ENCODE assay signal across 12 cellular contexts in genomic region chr3:112653881-112654300, GRCh38. TPM values are rescaled to one million over a fixed set of nuclear protein-coding genes. Genes with fewer than 3 reads are reported as not detected.
DNase-seq lines count a peak whose midpoint lies in the region; FAIRE-seq and TF ChIP-seq lines count a peak whose summit lies in the region.
"Had no signal": no experiment of that assay in that cellular context is flagged by ENCODE, and none has a peak within 500 bp of the region (broad histone marks: within the 10 kb centered on the region; RNA-seq: fewer than 3 reads in every experiment).

No MANE protein-coding gene starts in this region.

- H3K36me3 ChIP-seq in GM23248 (ENCODE audit: low read depth) = no peaks in the 10 kb centered on the region
- H3K36me3 ChIP-seq in astrocyte (ENCODE audit: insufficient read depth, low read length) = no peaks in the 10 kb centered on the region
- no peaks in the 10 kb centered on the region for H3K36me3 ChIP-seq in right atrium auricular region
- H3K36me3 ChIP-seq in skeletal muscle tissue (ENCODE audit: control insufficient read depth in 3 of 3, insufficient read depth in 3 of 3, low read length in 3 of 3) = no peaks in the 10 kb centered on the region
- H3K36me3 ChIP-seq: thoracic aorta had no signal

- in situ Hi-C loops in GM23248 (cut with MboI) = no loop called here

- H3K27ac ChIP-seq in GM23248 (peak overlapping the region; percentile 98), astrocyte (ENCODE audit: low read depth, low read length) (peak overlapping the region; percentile 100), right atrium auricular region (peak overlapping the region; percentile 27 to 61), skeletal muscle tissue (ENCODE audit: low read depth, low read length) (peak overlapping the region; percentile 59)

- 1% methylated on average over 5 of the region's 5 CpGs for WGBS in GM23248 (ENCODE audit: low coverage in 1 of 2, low lambda C conversion rate in 2 of 2, missing lambda C conversion rate in 2 of 2), 2 experiments

- peak overlapping the region; percentile 7 for H3K4me3 Mint-ChIP-seq in astrocyte (ENCODE audit: unreplicated experiment)

- FAIRE-seq in astrocyte (lab: Jason Lieb, UNC) = no peak
- FAIRE-seq: GM18507 had no signal

- peaks cover 59% of the 10 kb centered on the region for H3K4me1 Mint-ChIP-seq in astrocyte (ENCODE audit: low read depth, unreplicated experiment)

- no peaks in the 10 kb centered on the region for H3K27me3 ChIP-seq in GM23248 (replicated peaks; ENCODE audit: insufficient read depth)
- H3K27me3 ChIP-seq in astrocyte (ENCODE audit: insufficient read depth, low read length) = no peaks in the 10 kb centered on the region
- no peaks in the 10 kb centered on the region for H3K27me3 ChIP-seq in right atrium auricular region
- H3K27me3 ChIP-seq in skeletal muscle tissue (ENCODE audit: control insufficient read depth in 3 of 3, insufficient read depth in 3 of 3, low read length in 3 of 3) = no peaks in the 10 kb centered on the region

- peaks cover 80% of the 10 kb centered on the region for H3K4me1 ChIP-seq in GM23248 (ENCODE audit: insufficient read depth)
- peaks cover 51% of the 10 kb centered on the region for H3K4me1 ChIP-seq in astrocyte (ENCODE audit: insufficient read depth, low read length)
- H3K4me1 ChIP-seq in right atrium auricular region = peaks cover 0 to 5% of the 10 kb centered on the region in 2 donors
- H3K4me1 ChIP-seq in skeletal muscle tissue (ENCODE audit: control insufficient read depth in 3 of 3, insufficient read depth in 3 of 3, low read length in 3 of 3) = peaks cover 0 to 6% (median 0%) of the 10 kb centered on the region in 3 donors

- H3K79me2 ChIP-seq in GM23248 (ENCODE audit: insufficient read depth) = no peaks in the 10 kb centered on the region
- H3K79me2 ChIP-seq in astrocyte (ENCODE audit: insufficient read depth, low read length) = no peaks in the 10 kb centered on the region

- H3K27ac Mint-ChIP-seq in astrocyte (ENCODE audit: unreplicated experiment) = peak overlapping the region; percentile 99
- H3K27ac Mint-ChIP-seq: activated naive CD4-positive, alpha-beta T cell treated with anti-CD3 and anti-CD28 coated beads, Interleukin-2, amount 50 U/mL, for 72 hours had no signal

- no peaks in the 10 kb centered on the region for H3K27me3 Mint-ChIP-seq in astrocyte (ENCODE audit: low read depth, unreplicated experiment)

- peak; percentile 93 for DNase-seq in GM23248
- DNase-seq in astrocyte (ENCODE audit: low read depth) = peak; percentile 94
- DNase-seq in right atrium auricular region (ENCODE audit: low spot score) = peak; percentile 69
- no peak for DNase-seq in central memory CD4-positive, alpha-beta T cell
- no peak for DNase-seq in NCI-H2227 treated with DMSO at 0.1 percent for 48 hours (lab: John Stamatoyannopoulos, UW)
- no peak for DNase-seq in NCI-H1105 (lab: John Stamatoyannopoulos, UW)
- DNase-seq in stimulated activated CD4-positive, alpha-beta T cell treated with anti-CD3 and anti-CD28 coated beads, Interleukin-4, amount 100 ng/mL, for 24 hours = no peak
- DNase-seq: activated CD4-positive, alpha-beta T cell treated with anti-CD3 and anti-CD28 coated beads for 48 hours had no signal

- H3K9me3 ChIP-seq in GM23248 (ENCODE audit: low read depth) = no peaks in the 10 kb centered on the region
- no peaks in the 10 kb centered on the region for H3K9me3 ChIP-seq in astrocyte (ENCODE audit: insufficient read depth, low read depth, low read length)
- H3K9me3 ChIP-seq in right atrium auricular region = no peaks in the 10 kb centered on the region
- H3K9me3 ChIP-seq in skeletal muscle tissue (ENCODE audit: control insufficient read depth in 3 of 3, low read length in 3 of 3) = no peaks in the 10 kb centered on the region
- H3K9me3 ChIP-seq: thoracic aorta had no signal

- H3K4me3 ChIP-seq in GM23248 = peak overlapping the region; percentile 53
- H3K4me3 ChIP-seq in astrocyte (ENCODE audit: insufficient read depth, low read depth, low read length) = no peak overlapping the region
- H3K4me3 ChIP-seq in right atrium auricular region = no peak overlapping the region
- no peak overlapping the region for H3K4me3 ChIP-seq in skeletal muscle tissue (ENCODE audit: low read length in 3 of 3)
- H3K4me3 ChIP-seq: thoracic aorta had no signal

- H3K9ac ChIP-seq in GM23248 = peak overlapping the region; percentile 77
- H3K9ac ChIP-seq in astrocyte (ENCODE audit: low read length) = peak overlapping the region; percentile 85
- H3K9ac ChIP-seq in skeletal muscle tissue (ENCODE audit: low read depth in 1 of 3, low read length in 3 of 3) = no peak overlapping the region

- H4K20me1 ChIP-seq in GM23248 (ENCODE audit: insufficient read depth) (no peaks in the 10 kb centered on the region), astrocyte (ENCODE audit: insufficient read depth, low read length) (no peaks in the 10 kb centered on the region)

- H3K36me3 Mint-ChIP-seq in astrocyte (ENCODE audit: low read depth, unreplicated experiment) = peaks cover under 1% of the 10 kb centered on the region
- H3K36me3 Mint-ChIP-seq: activated naive CD4-positive, alpha-beta T cell treated with anti-CD3 and anti-CD28 coated beads, Interleukin-2, amount 50 U/mL, for 72 hours had no signal

- TF ChIP-seq CTCF in astrocyte (IDR thresholded peaks at IDR 0.05; ENCODE audit: insufficient read depth, low read depth, low read length) (no peak), right atrium auricular region (IDR thresholded peaks at IDR 0.05) (no peak)

- H3K9me3 Mint-ChIP-seq in astrocyte (ENCODE audit: unreplicated experiment) = no peaks in the 10 kb centered on the region

- H3K4me2 ChIP-seq in GM23248 (ENCODE audit: unreplicated experiment) (peak overlapping the region; percentile 86), astrocyte (ENCODE audit: low read length) (peak overlapping the region; percentile 76)

- H2AFZ ChIP-seq in GM23248 = no peak overlapping the region
- H2AFZ ChIP-seq in astrocyte (ENCODE audit: low read depth, low read length) = no peak overlapping the region

- no peaks in the 10 kb centered on the region for H3K9me2 ChIP-seq in GM23248 (ENCODE audit: insufficient read depth)

- H3F3A ChIP-seq in GM23248 (ENCODE audit: insufficient read depth) = peaks cover 82% of the 10 kb centered on the region

RNA-seq across cellular contexts. Expression of gene CCDC80, which starts 12.9 kb away (rescaled TPM):
- 1,174 and 1,238 TPM in 2 replicates for total RNA-seq in GM23248 (2014; rRNA removed; shearing (Covaris generic))
- polyA plus RNA-seq in GM23248 (2016; fragmentation: Nextera tagmentation; extraction: Ambion mirVana) = 2,200 and 2,264 TPM in 2 replicates
- 272 and 333 TPM in 2 replicates for total RNA-seq in astrocyte
- total RNA-seq in right atrium auricular region = 100 to 1,000 TPM in 1 of 2 donors, 10 to 100 TPM in 1; 94.4 to 206 TPM
- total RNA-seq in skeletal muscle tissue = 25.6 TPM

Comparison
In these comparisons a context has a peak if more than half of its experiments do, and no peak if none do; other contexts are left out.
1. DNase-seq: peak in GM23248 (single experiment), astrocyte (single experiment) and right atrium auricular region (single experiment); none in central memory CD4-positive, alpha-beta T cell (single experiment), NCI-H2227 treated with DMSO at 0.1 percent for 48 hours (single experiment), NCI-H1105 (single experiment) and stimulated activated CD4-positive, alpha-beta T cell treated with anti-CD3 and anti-CD28 coated beads, Interleukin-4, amount 100 ng/mL, for 24 hours (single experiment).
2. H3K27ac ChIP-seq: peak in every context shown above with its lines; median percentile 100 in astrocyte; 98 in GM23248; 59 in skeletal muscle tissue; 44 in right atrium auricular region.
3. H3K9ac ChIP-seq: peak in GM23248 (single experiment) and astrocyte (single experiment); none in skeletal muscle tissue (0 of 3).